9 cellular contexts compared by ENCODE assay signal in genomic region chr17:78019367-78019975, GRCh38.
DNase-seq lines count a peak whose midpoint lies in the region; ATAC-seq and TF ChIP-seq lines count a peak whose summit lies in the region.
"Had no signal": no experiment of that assay in that cellular context is flagged by ENCODE, and none has a peak within 500 bp of the region (broad histone marks: within the 10 kb centered on the region; RNA-seq: fewer than 3 reads in every experiment).

No MANE protein-coding gene starts in this region.

- peak overlapping the region in 6 of 8 donors; percentile 35 to 94 (median 66) for H3K27ac Mint-ChIP-seq in CD8-positive, alpha-beta memory T cell
- H3K27ac Mint-ChIP-seq in stimulated activated effector memory CD8-positive, alpha-beta T cell treated with anti-CD3 and anti-CD28 coated beads, Interleukin-12 subunit alpha, Interleukin-12 subunit beta, amount 100 ng/mL, for 72 hours, result peak overlapping the region; percentile 44

- no peaks in the 10 kb centered on the region for H3K27me3 Mint-ChIP-seq in CD8-positive, alpha-beta memory T cell

- peaks cover 0 to 35% (median 1%) of the 10 kb centered on the region in 3 donors for H3K36me3 Mint-ChIP-seq in CD8-positive, alpha-beta memory T cell
- no peaks in the 10 kb centered on the region for H3K36me3 Mint-ChIP-seq in stimulated activated effector memory CD8-positive, alpha-beta T cell treated with anti-CD3 and anti-CD28 coated beads, Interleukin-12 subunit alpha, Interleukin-12 subunit beta, amount 100 ng/mL, for 72 hours

- no peak overlapping the region for H3K4me3 ChIP-seq in CD8-positive, alpha-beta memory T cell (ENCODE audit: low read length)
- H3K4me3 ChIP-seq in HEK293 (ENCODE audit: low read depth, low read length), result no peak overlapping the region
- no peak overlapping the region for H3K4me3 ChIP-seq in fibroblast of the aortic adventitia (ENCODE audit: low read depth, low read length)
- H3K4me3 ChIP-seq: SJCRH30 had no signal

- POLR2A ChIA-PET in CD8-positive, alpha-beta memory T cell (lab: Charles Lee), result no interaction called here
- POLR2A ChIA-PET in HEK293 (lab: Yijun Ruan, JAX), result interaction anchor here (1.0 to 4.8 kb wide), 2 partner anchors 10 to 61 kb away, joined by 3 to 31 read pairs; partner anchors contain the start of gene TNRC6C

- in situ Hi-C loops in SK-MEL-5 (cut with HindIII; ENCODE audit: low pct_unique_long_range_greater_than_20kb, low sequenced_read_pairs), result loop anchor here (25.0 kb wide), 2 partner anchors 132 to 257 kb away; no protein-coding TSS in a partner anchor

- peak in 1 of 5 donors; percentile 22 for DNase-seq in CD8-positive, alpha-beta memory T cell
- DNase-seq in SK-MEL-5 (ENCODE audit: low read depth, low spot score) (peak; percentile 78), fibroblast of the aortic adventitia (ENCODE audit: low read depth) (peak; percentile 73), middle frontal gyrus (ENCODE audit: extremely low spot score, low spot score) (no peak)
- DNase-seq in stimulated activated effector memory CD8-positive, alpha-beta T cell treated with anti-CD3 and anti-CD28 coated beads, Interleukin-12 subunit alpha, Interleukin-12 subunit beta, amount 100 ng/mL, for 72 hours (ENCODE audit: low spot score in 2 of 2), result no peak
- DNase-seq in activated effector memory CD4-positive, alpha-beta T cell treated with Interleukin-2 at 50 U/mL for 16 hours, result no peak

- no peak overlapping the region for H3K4me3 Mint-ChIP-seq in CD8-positive, alpha-beta memory T cell
- H3K4me3 Mint-ChIP-seq in stimulated activated effector memory CD8-positive, alpha-beta T cell treated with anti-CD3 and anti-CD28 coated beads, Interleukin-12 subunit alpha, Interleukin-12 subunit beta, amount 100 ng/mL, for 72 hours, result no peak overlapping the region

- ATAC-seq in stimulated activated effector memory CD8-positive, alpha-beta T cell treated with anti-CD3 and anti-CD28 coated beads, Interleukin-12 subunit alpha, Interleukin-12 subunit beta, amount 100 ng/mL, for 72 hours, result no peak
- ATAC-seq in GM18511 (IDR thresholded peaks at IDR 0.05; ENCODE audit: unreplicated experiment), result no peak

- H3K9me3 Mint-ChIP-seq in CD8-positive, alpha-beta memory T cell, result no peaks in the 10 kb centered on the region
- no peaks in the 10 kb centered on the region for H3K9me3 Mint-ChIP-seq in stimulated activated effector memory CD8-positive, alpha-beta T cell treated with anti-CD3 and anti-CD28 coated beads, Interleukin-12 subunit alpha, Interleukin-12 subunit beta, amount 100 ng/mL, for 72 hours

- H3K4me1 Mint-ChIP-seq in CD8-positive, alpha-beta memory T cell, result peaks cover 22 to 38% (median 27%) of the 10 kb centered on the region in 3 donors
- peaks cover 25% of the 10 kb centered on the region for H3K4me1 Mint-ChIP-seq in stimulated activated effector memory CD8-positive, alpha-beta T cell treated with anti-CD3 and anti-CD28 coated beads, Interleukin-12 subunit alpha, Interleukin-12 subunit beta, amount 100 ng/mL, for 72 hours

- TF ChIP-seq CTCF in HEK293 (tag by site-specific recombination; IDR thresholded peaks at IDR 0.05) (0 out of 2 replicates have a peak, but pooled peaks have one; percentile 13), fibroblast of the aortic adventitia (IDR thresholded peaks at IDR 0.05; ENCODE audit: insufficient read depth, low read length) (peak; percentile 56)

- CTCF ChIA-PET in CD8-positive, alpha-beta memory T cell (lab: Charles Lee), result interaction anchor here (0.6 to 2.6 kb wide), 14 partner anchors 10 to 403 kb away, joined by 3 to 8 read pairs (median 3); partner anchors contain the start of gene TNRC6C
- CTCF ChIA-PET in HEK293 (lab: Yijun Ruan, JAX), result interaction anchor here (0.6 to 10.5 kb wide), 39 partner anchors 10 to 477 kb away, joined by 3 to 119 read pairs (median 4); no protein-coding TSS in a partner anchor

- H3K27me3 ChIP-seq in CD8-positive, alpha-beta memory T cell (ENCODE audit: insufficient read depth, low read length, poor library complexity, severe bottlenecking), result no peaks in the 10 kb centered on the region
- H3K27me3 ChIP-seq: SJCRH30 had no signal

- no peaks in the 10 kb centered on the region for H3K36me3 ChIP-seq in CD8-positive, alpha-beta memory T cell (ENCODE audit: insufficient read depth, low read length)
- no peaks in the 10 kb centered on the region; a peak in 1 of 3 replicates for H3K36me3 ChIP-seq in HEK293 (ENCODE audit: control insufficient read depth in 2 of 2, insufficient read depth in 1 of 2, low read length in 2 of 2)
- H3K36me3 ChIP-seq: SJCRH30 had no signal

- H3K27ac ChIP-seq in CD8-positive, alpha-beta memory T cell (ENCODE audit: low read depth, low read length), result peak overlapping the region; percentile 19
- no peak overlapping the region for H3K27ac ChIP-seq in HEK293 (ENCODE audit: extremely low read depth, low read depth, low read length)
- H3K27ac ChIP-seq: SJCRH30 had no signal

- H3K9me3 ChIP-seq in CD8-positive, alpha-beta memory T cell (ENCODE audit: low read length), result no peaks in the 10 kb centered on the region
- H3K9me3 ChIP-seq in HEK293 (ENCODE audit: control insufficient read depth, insufficient read depth, low read depth, low read length), result no peaks in the 10 kb centered on the region
- H3K9me3 ChIP-seq: SJCRH30 had no signal

- peaks cover 17% of the 10 kb centered on the region for H3K4me1 ChIP-seq in CD8-positive, alpha-beta memory T cell (ENCODE audit: insufficient read depth, low read length)
- no peaks in the 10 kb centered on the region for H3K4me1 ChIP-seq in HEK293 (ENCODE audit: control insufficient read depth, insufficient read depth, low read length)
- H3K4me1 ChIP-seq: SJCRH30 had no signal

TF ChIP-seq in HEK293, 187 proteins besides CTCF, POLR2A, EP300 and RAD21:
- TF ChIP-seq ZSCAN5A (tag by site-specific recombination; IDR thresholded peaks at IDR 0.05) (no peak), ZNF654 (tag by site-specific recombination; IDR thresholded peaks at IDR 0.05; ENCODE audit: low read depth) (peak; percentile 71), SCRT2 (tag by site-specific recombination; IDR thresholded peaks at IDR 0.05) (peak; percentile 66; the same call in 1 of the 2 replicates), ZNF555 (tag by site-specific recombination; conservative IDR thresholded peaks at IDR 0.05) (no peak)
TF ChIP-seq in HEK293: peak in this region for 2.

Comparison
In these comparisons a context has a peak if more than half of its experiments do, and no peak if none do; other contexts are left out.
1. DNase-seq: peak in SK-MEL-5 (single experiment) and fibroblast of the aortic adventitia (single experiment); none in stimulated activated effector memory CD8-positive, alpha-beta T cell treated with anti-CD3 and anti-CD28 coated beads, Interleukin-12 subunit alpha, Interleukin-12 subunit beta, amount 100 ng/mL, for 72 hours (0 of 2), middle frontal gyrus (single experiment) and activated effector memory CD4-positive, alpha-beta T cell treated with Interleukin-2 at 50 U/mL for 16 hours (single experiment).